Comparison of ENCODE assay signal across 21 cellular contexts in the genomic region with DNA sequence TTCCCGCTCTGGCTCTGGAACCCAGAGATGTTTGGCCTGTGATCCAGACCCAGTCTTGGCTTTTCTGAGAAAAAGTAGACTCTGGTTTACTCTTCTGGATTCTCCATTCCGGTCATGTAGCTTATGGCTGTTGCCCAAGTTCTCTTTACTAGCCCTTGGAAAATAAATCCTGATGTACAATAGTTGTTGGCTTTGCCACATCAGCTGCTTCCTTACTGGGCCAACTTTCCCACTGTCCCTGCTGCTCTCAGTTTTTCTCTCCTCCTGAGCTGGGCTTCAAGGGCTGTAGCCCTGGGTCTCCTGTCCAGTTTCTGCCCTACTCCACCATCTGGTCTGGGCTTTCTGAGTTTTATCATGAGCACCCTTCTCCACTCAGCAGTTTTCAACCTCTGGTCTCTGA. TPM values are rescaled to one million over a fixed set of nuclear protein-coding genes. Genes with fewer than 3 reads are reported as not detected.
DNase-seq lines count a peak whose midpoint lies in the region; TF ChIP-seq lines count a peak whose summit lies in the region.
"Had no signal": no experiment of that assay in that cellular context is flagged by ENCODE, and none has a peak within 500 bp of the region (broad histone marks: within the 10 kb centered on the region; RNA-seq: fewer than 3 reads in every experiment).

No MANE protein-coding gene starts in this region.

- CTCF ChIA-PET in CD4-positive, alpha-beta memory T cell (lab: Charles Lee; ENCODE audit: partially characterized antibody) = interaction anchor here (0.9 to 1.7 kb wide), 2 partner anchors 61 to 63 kb away, joined by 3 read pairs; no protein-coding TSS in a partner anchor
- CTCF ChIA-PET in Calu3 (lab: Charles Lee) = no interaction called here

- peak overlapping the region; percentile 73 for H3K27ac ChIP-seq in BLaER1
- H3K27ac ChIP-seq in CD4-positive, alpha-beta memory T cell (ENCODE audit: low read depth, low read length) = no peak overlapping the region
- peak overlapping the region; percentile 3 for H3K27ac ChIP-seq in caudate nucleus (ENCODE audit: low read depth, low read length)
- H3K27ac ChIP-seq: SK-N-MC, upper lobe of left lung had no signal

- BruUV-seq in Calu3 (replicated peaks; lab: Mats Ljungman, UMichigan) = no TSS peak

- H3K4me1 Mint-ChIP-seq in CD4-positive, alpha-beta memory T cell = peaks cover 20 to 34% (median 28%) of the 10 kb centered on the region in 4 donors
- H3K4me1 Mint-ChIP-seq in nephron progenitor cell (peaks cover 6% of the 10 kb centered on the region), Calu3 (ENCODE audit: low read depth, unreplicated experiment) (peaks cover 14% of the 10 kb centered on the region)

- POLR2A ChIA-PET in CD4-positive, alpha-beta memory T cell (lab: Charles Lee; ENCODE audit: partially characterized antibody) = interaction anchor here (0.9 to 1.6 kb wide), 3 partner anchors 11 to 55 kb away, joined by 3 to 6 read pairs (median 3); a partner anchor contains a TSS

- peaks cover 74% of the 10 kb centered on the region for H3K4me1 ChIP-seq in BLaER1
- peaks cover 10% of the 10 kb centered on the region for H3K4me1 ChIP-seq in CD4-positive, alpha-beta memory T cell (ENCODE audit: insufficient read depth, low read length)

- H3K36me3 ChIP-seq in BLaER1 = peaks cover 100% of the 10 kb centered on the region
- peaks cover 84% of the 10 kb centered on the region for H3K36me3 ChIP-seq in CD4-positive, alpha-beta memory T cell (ENCODE audit: insufficient read depth, low read length)

- no peaks in the 10 kb centered on the region for H3K27me3 Mint-ChIP-seq in CD4-positive, alpha-beta memory T cell
- H3K27me3 Mint-ChIP-seq in nephron progenitor cell (ENCODE audit: low read depth, poor library complexity) = peaks cover 2% of the 10 kb centered on the region
- H3K27me3 Mint-ChIP-seq in Calu3 (ENCODE audit: unreplicated experiment) = no peaks in the 10 kb centered on the region
- H3K27me3 Mint-ChIP-seq: memory B cell, naive B cell, progenitor cell of endocrine pancreas had no signal

- H3K4me3 ChIP-seq in BLaER1 = no peak overlapping the region
- no peak overlapping the region for H3K4me3 ChIP-seq in CD4-positive, alpha-beta memory T cell (ENCODE audit: low read length in 2 of 2)
- H3K4me3 ChIP-seq: esophagus squamous epithelium, SK-N-MC, stomach, upper lobe of left lung had no signal

- peak overlapping the region; percentile 86 for H3K4me2 ChIP-seq in BLaER1

- H3K9me3 Mint-ChIP-seq in CD4-positive, alpha-beta memory T cell = no peaks in the 10 kb centered on the region
- no peaks in the 10 kb centered on the region for H3K9me3 Mint-ChIP-seq in nephron progenitor cell
- no peaks in the 10 kb centered on the region for H3K9me3 Mint-ChIP-seq in Calu3 (ENCODE audit: low read depth, unreplicated experiment)
- H3K9me3 Mint-ChIP-seq: memory B cell, naive B cell had no signal

- H3K9me3 ChIP-seq in BLaER1 = no peaks in the 10 kb centered on the region
- H3K9me3 ChIP-seq in CD4-positive, alpha-beta memory T cell (ENCODE audit: control insufficient read depth in 1 of 2, low read length in 2 of 2) = no peaks in the 10 kb centered on the region
- H3K9me3 ChIP-seq: esophagus squamous epithelium, stomach, upper lobe of left lung had no signal

- DNase-seq in CD4-positive, alpha-beta memory T cell = no peak
- DNase-seq in caudate nucleus (lab: John Stamatoyannopoulos, UW) (peak in 6 of 61 donors; percentile 11 to 56 (median 32)), nephron progenitor cell (no peak), NCI-H2196 treated with DMSO at 0.1 percent for 48 hours (lab: John Stamatoyannopoulos, UW; ENCODE audit: unreplicated experiment) (no peak), T-helper 2 cell (no peak), HuH-7.5 (ENCODE audit: low spot score) (no peak), Calu3 (no peak)
- DNase-seq: activated CD4-positive, CD25-positive, alpha-beta regulatory T cell; central memory CD4-positive, alpha-beta T cell; effector memory CD4-positive, alpha-beta T cell; esophagus squamous epithelium; naive B cell; NCI-H1092 treated with DMSO at 0.1 percent for 48 hours; NCI-H510A treated with DMSO at 0.1 percent for 48 hours; stimulated activated CD4-positive, alpha-beta T cell treated with anti-CD3 and anti-CD28 coated beads, Interleukin-1b, Interleukin-23, amount 100 ng/mL, for 48 hours; stomach; upper lobe of left lung had no signal

- H3K4me3 Mint-ChIP-seq in CD4-positive, alpha-beta memory T cell = no peak overlapping the region
- H3K4me3 Mint-ChIP-seq in nephron progenitor cell (no peak overlapping the region), Calu3 (ENCODE audit: low read depth, unreplicated experiment) (no peak overlapping the region)
- H3K4me3 Mint-ChIP-seq: memory B cell had no signal

- peaks cover 44 to 91% of the 10 kb centered on the region in 2 donors for H3K36me3 Mint-ChIP-seq in CD4-positive, alpha-beta memory T cell
- H3K36me3 Mint-ChIP-seq in nephron progenitor cell (ENCODE audit: low read depth) (peaks cover 83% of the 10 kb centered on the region), Calu3 (ENCODE audit: insufficient read depth, unreplicated experiment) (peaks cover 34% of the 10 kb centered on the region)

- H3K27me3 ChIP-seq in BLaER1 = no peaks in the 10 kb centered on the region
- H3K27me3 ChIP-seq in CD4-positive, alpha-beta memory T cell (ENCODE audit: insufficient read depth, low read length) = no peaks in the 10 kb centered on the region
- H3K27me3 ChIP-seq: esophagus squamous epithelium, stomach, upper lobe of left lung had no signal

- TF ChIP-seq CTCF in nephron progenitor cell (IDR thresholded peaks at IDR 0.05) (no peak), Calu3 (IDR thresholded peaks at IDR 0.05; ENCODE audit: unreplicated experiment) (no peak)

- H3K27ac Mint-ChIP-seq in CD4-positive, alpha-beta memory T cell = peak overlapping the region in 4 of 7 donors; percentile 17 to 48 (median 36)
- peak overlapping the region; percentile 66 for H3K27ac Mint-ChIP-seq in nephron progenitor cell
- H3K27ac Mint-ChIP-seq in Calu3 (ENCODE audit: unreplicated experiment) = no peak overlapping the region
- H3K27ac Mint-ChIP-seq: memory B cell, progenitor cell of endocrine pancreas had no signal

- H4K20me1 ChIP-seq in BLaER1 = peaks cover 98% of the 10 kb centered on the region

- intact Hi-C loops in CD4-positive, alpha-beta memory T cell (cut with micrococcal nuclease) = no loop called here
- intact Hi-C loops in Calu3 (cut with micrococcal nuclease; ENCODE audit: unreplicated experiment) = no loop called here

- H3K9ac ChIP-seq in BLaER1 = 0 out of 2 replicates have a peak overlapping the region, but pooled peaks have one; percentile 32

RNA-seq across cellular contexts. Expression of a gene that starts 12.5 kb away (rescaled TPM):
- 10 to 100 TPM; 40.9 to 43.7 TPM for total RNA-seq in CD4-positive, alpha-beta memory T cell
- polyA plus RNA-seq in CD4-positive, alpha-beta memory T cell = 10 to 100 TPM in 1 of 2 donors, 1 to 10 TPM in 1; 6.6 to 19.7 TPM
- total RNA-seq in Calu3 (2022) = 35.0 and 35.5 TPM in 2 replicates

RNA-seq across cellular contexts. Expression of a gene that starts 41.4 kb away (rescaled TPM):
- 100 to 1,000 TPM; 399 to 411 TPM for total RNA-seq in CD4-positive, alpha-beta memory T cell
- polyA plus RNA-seq in CD4-positive, alpha-beta memory T cell = 100 to 1,000 TPM; 418 to 473 TPM
- 6.2 and 7.5 TPM in 2 replicates for total RNA-seq in Calu3 (2022)

Comparison
In these comparisons a context has a peak if more than half of its experiments do, and no peak if none do; other contexts are left out.
1. RNA of a gene that starts 41.4 kb away (total RNA-seq): 399 to 411 TPM in CD4-positive, alpha-beta memory T cell; 6.2 to 7.5 TPM in Calu3; every median in the first group is over 10 times any median in the second.